1 cellular context compared by ENCODE assay signal in genomic region chr22:39287076-39287743, GRCh38.
TF ChIP-seq lines count a peak whose summit lies in the region.

No MANE protein-coding gene starts in this region.

TF ChIP-seq in endothelial cell of umbilical vein, 7 proteins besides CTCF, POLR2A, EP300 and RAD21 (continued from another document):
- TF ChIP-seq MAX (IDR thresholded peaks at IDR 0.05; ENCODE audit: insufficient read depth, insufficient read length) = no peak
- TF ChIP-seq JUN (IDR thresholded peaks at IDR 0.05; ENCODE audit: borderline replicate concordance, insufficient read depth, insufficient read length, low read depth) = no peak
- no peak for TF ChIP-seq EZH2 (IDR thresholded peaks at IDR 0.05; ENCODE audit: borderline replicate concordance, low read depth, low read length, severe bottlenecking)
TF ChIP-seq in endothelial cell of umbilical vein: peak in this region for 0.
